In genomic region chr16:49643429-49644142, GRCh38 we compare ENCODE assay signal across 10 cellular contexts.
DNase-seq lines count a peak whose midpoint lies in the region; ATAC-seq and TF ChIP-seq lines count a peak whose summit lies in the region.
"Had no signal": no experiment of that assay in that cellular context is flagged by ENCODE, and none has a peak within 500 bp of the region (broad histone marks: within the 10 kb centered on the region; RNA-seq: fewer than 3 reads in every experiment).

No MANE protein-coding gene starts in this region.

- WGBS in body of pancreas, 2 donors = 56 to 67% methylated on average over 6 of the region's 6 CpGs

- no peaks in the 10 kb centered on the region for H3K27me3 ChIP-seq in ascending aorta
- no peaks in the 10 kb centered on the region for H3K27me3 ChIP-seq in body of pancreas

- H3K27ac ChIP-seq in ascending aorta = peak overlapping the region; percentile 13 to 68
- H3K27ac ChIP-seq in body of pancreas = no peak overlapping the region

- H3K4me3 ChIP-seq in ascending aorta (no peak overlapping the region), skeletal muscle cell (ENCODE audit: low read depth, low read length) (no peak overlapping the region), body of pancreas (no peak overlapping the region)

- peaks cover 0 to 11% of the 10 kb centered on the region in 2 donors for H3K9me3 ChIP-seq in ascending aorta
- H3K9me3 ChIP-seq in body of pancreas = peaks cover 0 to 18% (median 0%) of the 10 kb centered on the region in 3 donors

- peak; percentile 74 for DNase-seq in GM03348 (ENCODE audit: low spot score)
- no peak for DNase-seq in ascending aorta (ENCODE audit: low spot score in 2 of 2)
- peak; percentile 65 for DNase-seq in cardiac septum (ENCODE audit: low spot score)
- peak; percentile 58 for DNase-seq in skeletal muscle cell (ENCODE audit: low read depth)
- DNase-seq in retina = no peak
- no peak for DNase-seq in activated T-cell treated with anti-CD3 and anti-CD28 coated beads for 4 hours
- DNase-seq in NCI-H2029 treated with DMSO at 0.1 percent for 48 hours (lab: John Stamatoyannopoulos, UW) = no peak
- DNase-seq in body of pancreas = no peak
- DNase-seq: NCI-H1092, NCI-H524 treated with DMSO at 0.1 percent for 48 hours had no signal

- H3K4me1 ChIP-seq in ascending aorta = peaks cover 9 to 37% of the 10 kb centered on the region in 2 donors
- no peaks in the 10 kb centered on the region for H3K4me1 ChIP-seq in body of pancreas

- TF ChIP-seq POLR2A in body of pancreas (IDR thresholded peaks at IDR 0.05) = no peak

- TF ChIP-seq CTCF in ascending aorta (IDR thresholded peaks at IDR 0.05) (no peak), body of pancreas (IDR thresholded peaks at IDR 0.05) (no peak)

- no peaks in the 10 kb centered on the region for H3K36me3 ChIP-seq in ascending aorta
- H3K36me3 ChIP-seq in body of pancreas (replicated peaks in 1 of 2; ENCODE audit: insufficient read depth in 1 of 2, low read depth in 2 of 2) = no peaks in the 10 kb centered on the region

- intact Hi-C loops in ascending aorta (cut with DNase I) (no loop called here), cardiac septum (cut with DNase I) (no loop called here), body of pancreas (cut with DNase I) (no loop called here)

- no peak for ATAC-seq in body of pancreas

Comparison
In these comparisons a context has a peak if more than half of its experiments do, and no peak if none do; other contexts are left out.
1. DNase-seq: peak in GM03348 (single experiment), cardiac septum (single experiment) and skeletal muscle cell (single experiment); none in ascending aorta (0 of 2), retina (single experiment), activated T-cell treated with anti-CD3 and anti-CD28 coated beads for 4 hours (single experiment), NCI-H2029 treated with DMSO at 0.1 percent for 48 hours (single experiment) and body of pancreas (0 of 4).
2. H3K27ac ChIP-seq: peak in ascending aorta (2 of 2); none in body of pancreas (0 of 4).